In genomic region chr1:55129194-55129728, GRCh38 we compare ENCODE assay signal across 11 cellular contexts.
A peak's percentile ranks its signal among the peaks of the same experiment; 100 is the strongest.
DNase-seq lines count a peak whose midpoint lies in the region; ATAC-seq and TF ChIP-seq lines count a peak whose summit lies in the region.
"Had no signal": no experiment of that assay in that cellular context is flagged by ENCODE, and none has a peak within 500 bp of the region (broad histone marks: within the 10 kb centered on the region; RNA-seq: fewer than 3 reads in every experiment).

No MANE protein-coding gene starts in this region.

- no peaks in the 10 kb centered on the region for H3K9me3 Mint-ChIP-seq in activated CD4-positive, alpha-beta T cell treated with anti-CD3 and anti-CD28 coated beads for 36 hours (ENCODE audit: low read depth)

- H3K4me3 Mint-ChIP-seq in activated CD4-positive, alpha-beta T cell treated with anti-CD3 and anti-CD28 coated beads for 36 hours: no peak overlapping the region

- H3K4me1 Mint-ChIP-seq in activated CD4-positive, alpha-beta T cell treated with anti-CD3 and anti-CD28 coated beads for 36 hours: peaks cover 30% of the 10 kb centered on the region

- CTCF ChIA-PET in activated CD4-positive, alpha-beta T cell treated with anti-CD3 and anti-CD28 coated beads for 36 hours (lab: Charles Lee): interaction anchor here (0.7 to 2.0 kb wide), 3 partner anchors 10 to 41 kb away, joined by 3 to 9 read pairs (median 4); no protein-coding TSS in a partner anchor

- DNase-seq in activated CD4-positive, alpha-beta T cell treated with anti-CD3 and anti-CD28 coated beads for 36 hours: no peak
- no peak for DNase-seq in activated CD4-positive, alpha-beta T cell treated with anti-CD3 and anti-CD28 coated beads for 4 hours
- DNase-seq in SIG-M5 (lab: John Stamatoyannopoulos, UW) (peak; percentile 4), fibroblast of mammary gland (ENCODE audit: low read depth) (peak; percentile 84), skeletal muscle cell (ENCODE audit: low read depth) (peak; percentile 27), HT-29 (ENCODE audit: low spot score) (no peak), NCI-H446 treated with DMSO at 0.1 percent for 48 hours (lab: John Stamatoyannopoulos, UW) (no peak)
- DNase-seq: 8988T, NCI-H748 treated with DMSO at 0.1 percent for 48 hours had no signal

- no peaks in the 10 kb centered on the region for H3K27me3 Mint-ChIP-seq in activated CD4-positive, alpha-beta T cell treated with anti-CD3 and anti-CD28 coated beads for 36 hours

- intact Hi-C loops in activated CD4-positive, alpha-beta T cell treated with anti-CD3 and anti-CD28 coated beads for 36 hours (cut with DNase I, micrococcal nuclease): no loop called here

- H3K4me3 ChIP-seq in fibroblast of mammary gland (ENCODE audit: control insufficient read depth, low read depth, low read length): no peak overlapping the region
- H3K4me3 ChIP-seq in skeletal muscle cell (ENCODE audit: low read depth, low read length): no peak overlapping the region
- H3K4me3 ChIP-seq: tibial nerve had no signal

- peak overlapping the region; percentile 33 for H3K27ac Mint-ChIP-seq in activated CD4-positive, alpha-beta T cell treated with anti-CD3 and anti-CD28 coated beads for 36 hours

- peaks cover 62% of the 10 kb centered on the region for H3K36me3 Mint-ChIP-seq in activated CD4-positive, alpha-beta T cell treated with anti-CD3 and anti-CD28 coated beads for 36 hours (ENCODE audit: low read depth)

- POLR2A ChIA-PET in activated CD4-positive, alpha-beta T cell treated with anti-CD3 and anti-CD28 coated beads for 36 hours (lab: Charles Lee): interaction anchor here (1.2 kb wide), 1 partner anchor 86 kb away, joined by 3 read pairs; the partner anchor contains the start of gene USP24

- no peak for TF ChIP-seq CTCF in fibroblast of mammary gland (conservative IDR thresholded peaks at IDR 0.05; ENCODE audit: control insufficient read depth, insufficient read depth, low read depth, low read length)

- no peak for ATAC-seq in activated CD4-positive, alpha-beta T cell treated with anti-CD3 and anti-CD28 coated beads for 36 hours
- ATAC-seq in HG02852 (IDR thresholded peaks at IDR 0.05; ENCODE audit: unreplicated experiment): no peak

Comparison
In these comparisons a context has a peak if more than half of its experiments do, and no peak if none do; other contexts are left out.
1. DNase-seq: peak in SIG-M5 (single experiment), fibroblast of mammary gland (single experiment) and skeletal muscle cell (single experiment); none in activated CD4-positive, alpha-beta T cell treated with anti-CD3 and anti-CD28 coated beads for 36 hours (single experiment), activated CD4-positive, alpha-beta T cell treated with anti-CD3 and anti-CD28 coated beads for 4 hours (0 of 2), HT-29 (single experiment) and NCI-H446 treated with DMSO at 0.1 percent for 48 hours (single experiment).